9 cellular contexts compared by ENCODE assay signal in the genomic region with DNA sequence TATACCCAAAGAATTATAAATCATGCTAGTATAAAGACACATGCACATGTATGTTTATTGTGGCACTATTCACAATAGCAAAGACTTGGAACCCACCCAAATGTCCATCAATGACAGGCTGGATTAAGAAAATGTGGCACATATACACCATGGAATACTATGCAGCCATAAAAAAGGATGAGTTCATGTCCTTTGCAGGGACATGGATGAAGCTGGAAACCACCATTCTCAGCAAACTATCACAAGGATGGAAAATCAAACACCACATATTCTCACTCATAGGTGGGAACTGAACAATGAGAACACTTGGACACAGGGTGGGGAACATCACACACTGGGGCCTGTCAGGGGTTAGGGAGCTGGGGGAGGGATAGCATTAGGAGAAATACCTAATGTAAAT. TPM values are rescaled to one million over a fixed set of nuclear protein-coding genes. Genes with fewer than 3 reads are reported as not detected.
"Had no signal": no experiment of that assay in that cellular context is flagged by ENCODE, and none has a peak within 500 bp of the region (broad histone marks: within the 10 kb centered on the region; RNA-seq: fewer than 3 reads in every experiment).

No MANE protein-coding gene starts in this region.

RNA-seq across cellular contexts. Expression of a gene that starts 26.0 kb away (rescaled TPM):
- total RNA-seq: suprapubic skin, temporal lobe, thoracic aorta, tibial nerve, upper lobe of right lung, ureter, urinary bladder, uterus, vagina had no signal
